1 cellular context compared by ENCODE assay signal in the genomic region with DNA sequence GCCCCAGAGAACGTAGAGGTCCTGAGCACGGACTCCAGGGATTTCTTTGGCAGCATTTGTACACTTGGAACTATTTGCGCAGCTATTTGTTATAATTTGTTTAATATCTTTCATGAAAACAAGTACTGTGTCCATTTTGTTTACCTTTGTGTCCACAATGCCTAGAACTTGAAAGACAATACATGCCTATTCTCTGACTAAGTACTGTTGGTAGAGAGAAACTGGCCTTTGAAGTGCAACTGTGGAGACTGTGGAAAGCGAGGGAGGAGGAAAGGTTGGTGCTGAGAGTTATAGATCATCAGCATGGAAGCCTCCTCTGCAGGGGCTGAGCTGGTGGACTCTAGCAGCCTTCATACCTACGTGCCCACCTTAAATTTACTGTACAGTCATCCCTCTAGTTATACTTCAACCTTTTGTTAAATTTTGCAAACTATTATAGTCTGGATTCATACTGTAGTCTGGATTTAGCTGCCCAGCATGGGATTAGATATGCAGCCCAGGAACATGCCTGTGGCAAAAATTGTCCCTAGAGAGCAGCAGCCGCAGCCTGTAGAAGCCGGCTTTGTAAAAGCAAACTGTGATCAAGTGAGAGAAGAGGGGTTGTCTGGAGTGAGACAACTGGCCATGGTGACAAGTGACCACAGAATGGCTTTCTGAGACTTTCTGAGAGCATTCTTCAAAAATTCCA.
TF ChIP-seq lines count a peak whose summit lies in the region.

No MANE protein-coding gene starts in this region.

TF ChIP-seq in HepG2, 621 proteins besides CTCF, POLR2A, EP300 and RAD21 (continued from another document and continues in another):
- TF ChIP-seq, protein P1, sequence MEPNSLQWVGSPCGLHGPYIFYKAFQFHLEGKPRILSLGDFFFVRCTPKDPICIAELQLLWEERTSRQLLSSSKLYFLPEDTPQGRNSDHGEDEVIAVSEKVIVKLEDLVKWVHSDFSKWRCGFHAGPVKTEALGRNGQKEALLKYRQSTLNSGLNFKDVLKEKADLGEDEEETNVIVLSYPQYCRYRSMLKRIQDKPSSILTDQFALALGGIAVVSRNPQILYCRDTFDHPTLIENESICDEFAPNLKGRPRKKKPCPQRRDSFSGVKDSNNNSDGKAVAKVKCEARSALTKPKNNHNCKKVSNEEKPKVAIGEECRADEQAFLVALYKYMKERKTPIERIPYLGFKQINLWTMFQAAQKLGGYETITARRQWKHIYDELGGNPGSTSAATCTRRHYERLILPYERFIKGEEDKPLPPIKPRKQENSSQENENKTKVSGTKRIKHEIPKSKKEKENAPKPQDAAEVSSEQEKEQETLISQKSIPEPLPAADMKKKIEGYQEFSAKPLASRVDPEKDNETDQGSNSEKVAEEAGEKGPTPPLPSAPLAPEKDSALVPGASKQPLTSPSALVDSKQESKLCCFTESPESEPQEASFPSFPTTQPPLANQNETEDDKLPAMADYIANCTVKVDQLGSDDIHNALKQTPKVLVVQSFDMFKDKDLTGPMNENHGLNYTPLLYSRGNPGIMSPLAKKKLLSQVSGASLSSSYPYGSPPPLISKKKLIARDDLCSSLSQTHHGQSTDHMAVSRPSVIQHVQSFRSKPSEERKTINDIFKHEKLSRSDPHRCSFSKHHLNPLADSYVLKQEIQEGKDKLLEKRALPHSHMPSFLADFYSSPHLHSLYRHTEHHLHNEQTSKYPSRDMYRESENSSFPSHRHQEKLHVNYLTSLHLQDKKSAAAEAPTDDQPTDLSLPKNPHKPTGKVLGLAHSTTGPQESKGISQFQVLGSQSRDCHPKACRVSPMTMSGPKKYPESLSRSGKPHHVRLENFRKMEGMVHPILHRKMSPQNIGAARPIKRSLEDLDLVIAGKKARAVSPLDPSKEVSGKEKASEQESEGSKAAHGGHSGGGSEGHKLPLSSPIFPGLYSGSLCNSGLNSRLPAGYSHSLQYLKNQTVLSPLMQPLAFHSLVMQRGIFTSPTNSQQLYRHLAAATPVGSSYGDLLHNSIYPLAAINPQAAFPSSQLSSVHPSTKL (CRISPR knock-in tag; IDR thresholded peaks at IDR 0.05) = peak; percentile 91
- TF ChIP-seq NFIC (IDR thresholded peaks at IDR 0.05; ENCODE audit: low read length) (peak; percentile 76; the same call in 1 of the 2 replicates), FOXP1 (IDR thresholded peaks at IDR 0.05) (peak; percentile 73), FOXP1 (CRISPR knock-in tag; IDR thresholded peaks at IDR 0.05) (peak; percentile 85), KLF16 (CRISPR knock-in tag; IDR thresholded peaks at IDR 0.05) (0 out of 4 replicates have a peak, but pooled peaks of 1 of the 2 experiments have one; percentile 30), ZNF614 (CRISPR knock-in tag; IDR thresholded peaks at IDR 0.05; ENCODE audit: borderline replicate concordance) (0 out of 2 replicates have a peak, but pooled peaks have one; percentile 47), ZNF558 (CRISPR knock-in tag; IDR thresholded peaks at IDR 0.05; ENCODE audit: borderline replicate concordance) (no peak), ARNT (IDR thresholded peaks at IDR 0.05) (no peak), FOSL1 (CRISPR knock-in tag; IDR thresholded peaks at IDR 0.05; ENCODE audit: borderline replicate concordance) (peak; percentile 67; the same call in 1 of the 2 replicates), RARA (CRISPR knock-in tag; IDR thresholded peaks at IDR 0.05) (peak; percentile 44; the same call in 1 of the 2 replicates), TBX3 (IDR thresholded peaks at IDR 0.05; ENCODE audit: borderline replicate concordance) (peak; percentile 75; the same call in 1 of the 2 replicates), TBX2 (CRISPR knock-in tag; IDR thresholded peaks at IDR 0.05; ENCODE audit: borderline replicate concordance) (peak; percentile 27; the same call in 1 of the 2 replicates), RXRB (CRISPR knock-in tag; IDR thresholded peaks at IDR 0.05; ENCODE audit: borderline replicate concordance) (peak; percentile 76), ZNF768 (CRISPR knock-in tag; IDR thresholded peaks at IDR 0.05) (no peak), HOXA5 (CRISPR knock-in tag; IDR thresholded peaks at IDR 0.05) (no peak), SIX1 (CRISPR knock-in tag; IDR thresholded peaks at IDR 0.05; ENCODE audit: borderline replicate concordance) (no peak; the same call in 1 of the 2 replicates), ZNF331 (CRISPR knock-in tag; IDR thresholded peaks at IDR 0.05) (0 out of 2 replicates have a peak, but pooled peaks have one; percentile 30), ZNF430 (CRISPR knock-in tag; IDR thresholded peaks at IDR 0.05) (no peak), CREM (IDR thresholded peaks at IDR 0.05) (peak; percentile 68), CREM (CRISPR knock-in tag; IDR thresholded peaks at IDR 0.05) (no peak), SOX6 (IDR thresholded peaks at IDR 0.05) (no peak), SOX6 (CRISPR knock-in tag; IDR thresholded peaks at IDR 0.05) (peak; percentile 91), MTF1 (CRISPR knock-in tag; IDR thresholded peaks at IDR 0.05) (no peak), MLLT10 (CRISPR knock-in tag; IDR thresholded peaks at IDR 0.05) (no peak), ZNF343 (CRISPR knock-in tag; IDR thresholded peaks at IDR 0.05) (no peak), JUN (CRISPR knock-in tag; IDR thresholded peaks at IDR 0.05) (peak; percentile 61; the same call in 1 of the 2 replicates), SOX5 (CRISPR knock-in tag; IDR thresholded peaks at IDR 0.05; ENCODE audit: borderline replicate concordance) (peak; percentile 96), DNMT3B (CRISPR knock-in tag; conservative IDR thresholded peaks at IDR 0.05) (no peak), TBP (CRISPR knock-in tag; IDR thresholded peaks at IDR 0.05) (no peak), MEIS1 (CRISPR knock-in tag; IDR thresholded peaks at IDR 0.05; ENCODE audit: borderline replicate concordance) (no peak), HDAC2 (CRISPR knock-in tag; IDR thresholded peaks at IDR 0.05) (peak; percentile 52; the same call in 1 of the 2 replicates), MIER2 (CRISPR knock-in tag; IDR thresholded peaks at IDR 0.05) (no peak), GABPA (IDR thresholded peaks at IDR 0.05; ENCODE audit: low read depth, low read length) (no peak), GABPA (CRISPR knock-in tag; IDR thresholded peaks at IDR 0.05; ENCODE audit: low read depth) (no peak), MIXL1 (CRISPR knock-in tag; IDR thresholded peaks at IDR 0.05) (no peak), ZSCAN20 (CRISPR knock-in tag; IDR thresholded peaks at IDR 0.05; ENCODE audit: borderline replicate concordance) (no peak), NFATC3 (CRISPR knock-in tag; IDR thresholded peaks at IDR 0.05) (no peak), RBFOX2 (IDR thresholded peaks at IDR 0.05; ENCODE audit: low read depth, low read length) (no peak), ZNF644 (CRISPR knock-in tag; IDR thresholded peaks at IDR 0.05; ENCODE audit: low read depth) (peak; percentile 31; the same call in 1 of the 2 replicates), ZNF333 (CRISPR knock-in tag; IDR thresholded peaks at IDR 0.05; ENCODE audit: borderline replicate concordance) (no peak), FOXK1 (CRISPR knock-in tag; IDR thresholded peaks at IDR 0.05; ENCODE audit: borderline replicate concordance, low read depth) (0 out of 2 replicates have a peak, but pooled peaks have one; percentile 37)
- TF ChIP-seq, protein P2, sequence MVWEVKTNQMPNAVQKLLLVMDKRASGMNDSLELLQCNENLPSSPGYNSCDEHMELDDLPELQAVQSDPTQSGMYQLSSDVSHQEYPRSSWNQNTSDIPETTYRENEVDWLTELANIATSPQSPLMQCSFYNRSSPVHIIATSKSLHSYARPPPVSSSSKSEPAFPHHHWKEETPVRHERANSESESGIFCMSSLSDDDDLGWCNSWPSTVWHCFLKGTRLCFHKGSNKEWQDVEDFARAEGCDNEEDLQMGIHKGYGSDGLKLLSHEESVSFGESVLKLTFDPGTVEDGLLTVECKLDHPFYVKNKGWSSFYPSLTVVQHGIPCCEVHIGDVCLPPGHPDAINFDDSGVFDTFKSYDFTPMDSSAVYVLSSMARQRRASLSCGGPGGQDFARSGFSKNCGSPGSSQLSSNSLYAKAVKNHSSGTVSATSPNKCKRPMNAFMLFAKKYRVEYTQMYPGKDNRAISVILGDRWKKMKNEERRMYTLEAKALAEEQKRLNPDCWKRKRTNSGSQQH (CRISPR knock-in tag; IDR thresholded peaks at IDR 0.05; ENCODE audit: low read depth) = no peak
- TF ChIP-seq, protein P3, sequence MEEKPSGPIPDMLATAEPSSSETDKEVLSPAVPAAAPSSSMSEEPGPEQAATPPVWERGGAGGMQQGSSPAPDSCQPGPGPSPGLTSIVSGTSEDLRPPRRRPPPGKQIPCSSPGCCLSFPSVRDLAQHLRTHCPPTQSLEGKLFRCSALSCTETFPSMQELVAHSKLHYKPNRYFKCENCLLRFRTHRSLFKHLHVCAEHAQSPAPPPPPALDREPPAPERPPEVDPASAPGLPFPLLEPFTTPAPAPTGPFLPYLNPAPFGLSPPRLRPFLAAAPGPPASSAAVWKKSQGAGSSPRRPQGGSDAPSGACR (CRISPR knock-in tag; IDR thresholded peaks at IDR 0.05) = no peak
- TF ChIP-seq, protein P4, sequence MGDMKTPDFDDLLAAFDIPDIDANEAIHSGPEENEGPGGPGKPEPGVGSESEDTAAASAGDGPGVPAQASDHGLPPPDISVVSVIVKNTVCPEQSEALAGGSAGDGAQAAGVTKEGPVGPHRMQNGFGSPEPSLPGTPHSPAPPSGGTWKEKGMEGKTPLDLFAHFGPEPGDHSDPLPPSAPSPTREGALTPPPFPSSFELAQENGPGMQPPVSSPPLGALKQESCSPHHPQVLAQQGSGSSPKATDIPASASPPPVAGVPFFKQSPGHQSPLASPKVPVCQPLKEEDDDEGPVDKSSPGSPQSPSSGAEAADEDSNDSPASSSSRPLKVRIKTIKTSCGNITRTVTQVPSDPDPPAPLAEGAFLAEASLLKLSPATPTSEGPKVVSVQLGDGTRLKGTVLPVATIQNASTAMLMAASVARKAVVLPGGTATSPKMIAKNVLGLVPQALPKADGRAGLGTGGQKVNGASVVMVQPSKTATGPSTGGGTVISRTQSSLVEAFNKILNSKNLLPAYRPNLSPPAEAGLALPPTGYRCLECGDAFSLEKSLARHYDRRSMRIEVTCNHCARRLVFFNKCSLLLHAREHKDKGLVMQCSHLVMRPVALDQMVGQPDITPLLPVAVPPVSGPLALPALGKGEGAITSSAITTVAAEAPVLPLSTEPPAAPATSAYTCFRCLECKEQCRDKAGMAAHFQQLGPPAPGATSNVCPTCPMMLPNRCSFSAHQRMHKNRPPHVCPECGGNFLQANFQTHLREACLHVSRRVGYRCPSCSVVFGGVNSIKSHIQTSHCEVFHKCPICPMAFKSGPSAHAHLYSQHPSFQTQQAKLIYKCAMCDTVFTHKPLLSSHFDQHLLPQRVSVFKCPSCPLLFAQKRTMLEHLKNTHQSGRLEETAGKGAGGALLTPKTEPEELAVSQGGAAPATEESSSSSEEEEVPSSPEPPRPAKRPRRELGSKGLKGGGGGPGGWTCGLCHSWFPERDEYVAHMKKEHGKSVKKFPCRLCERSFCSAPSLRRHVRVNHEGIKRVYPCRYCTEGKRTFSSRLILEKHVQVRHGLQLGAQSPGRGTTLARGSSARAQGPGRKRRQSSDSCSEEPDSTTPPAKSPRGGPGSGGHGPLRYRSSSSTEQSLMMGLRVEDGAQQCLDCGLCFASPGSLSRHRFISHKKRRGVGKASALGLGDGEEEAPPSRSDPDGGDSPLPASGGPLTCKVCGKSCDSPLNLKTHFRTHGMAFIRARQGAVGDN (CRISPR knock-in tag; IDR thresholded peaks at IDR 0.05) = no peak
- TF ChIP-seq, protein P5, sequence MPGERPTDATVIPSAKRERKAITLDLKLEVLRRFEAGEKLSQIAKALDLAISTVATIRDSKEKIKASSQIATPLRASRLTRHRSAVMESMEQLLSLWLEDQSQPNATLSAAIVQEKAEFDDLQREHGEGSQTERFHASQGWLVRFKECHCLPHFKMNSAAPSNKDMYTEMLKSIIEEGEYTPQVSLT (CRISPR knock-in tag; IDR thresholded peaks at IDR 0.05; ENCODE audit: borderline replicate concordance, low read depth) = no peak
- TF ChIP-seq, protein P6, sequence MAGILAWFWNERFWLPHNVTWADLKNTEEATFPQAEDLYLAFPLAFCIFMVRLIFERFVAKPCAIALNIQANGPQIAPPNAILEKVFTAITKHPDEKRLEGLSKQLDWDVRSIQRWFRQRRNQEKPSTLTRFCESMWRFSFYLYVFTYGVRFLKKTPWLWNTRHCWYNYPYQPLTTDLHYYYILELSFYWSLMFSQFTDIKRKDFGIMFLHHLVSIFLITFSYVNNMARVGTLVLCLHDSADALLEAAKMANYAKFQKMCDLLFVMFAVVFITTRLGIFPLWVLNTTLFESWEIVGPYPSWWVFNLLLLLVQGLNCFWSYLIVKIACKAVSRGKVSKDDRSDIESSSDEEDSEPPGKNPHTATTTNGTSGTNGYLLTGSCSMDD (CRISPR knock-in tag; IDR thresholded peaks at IDR 0.05) = no peak
- TF ChIP-seq, protein P7, sequence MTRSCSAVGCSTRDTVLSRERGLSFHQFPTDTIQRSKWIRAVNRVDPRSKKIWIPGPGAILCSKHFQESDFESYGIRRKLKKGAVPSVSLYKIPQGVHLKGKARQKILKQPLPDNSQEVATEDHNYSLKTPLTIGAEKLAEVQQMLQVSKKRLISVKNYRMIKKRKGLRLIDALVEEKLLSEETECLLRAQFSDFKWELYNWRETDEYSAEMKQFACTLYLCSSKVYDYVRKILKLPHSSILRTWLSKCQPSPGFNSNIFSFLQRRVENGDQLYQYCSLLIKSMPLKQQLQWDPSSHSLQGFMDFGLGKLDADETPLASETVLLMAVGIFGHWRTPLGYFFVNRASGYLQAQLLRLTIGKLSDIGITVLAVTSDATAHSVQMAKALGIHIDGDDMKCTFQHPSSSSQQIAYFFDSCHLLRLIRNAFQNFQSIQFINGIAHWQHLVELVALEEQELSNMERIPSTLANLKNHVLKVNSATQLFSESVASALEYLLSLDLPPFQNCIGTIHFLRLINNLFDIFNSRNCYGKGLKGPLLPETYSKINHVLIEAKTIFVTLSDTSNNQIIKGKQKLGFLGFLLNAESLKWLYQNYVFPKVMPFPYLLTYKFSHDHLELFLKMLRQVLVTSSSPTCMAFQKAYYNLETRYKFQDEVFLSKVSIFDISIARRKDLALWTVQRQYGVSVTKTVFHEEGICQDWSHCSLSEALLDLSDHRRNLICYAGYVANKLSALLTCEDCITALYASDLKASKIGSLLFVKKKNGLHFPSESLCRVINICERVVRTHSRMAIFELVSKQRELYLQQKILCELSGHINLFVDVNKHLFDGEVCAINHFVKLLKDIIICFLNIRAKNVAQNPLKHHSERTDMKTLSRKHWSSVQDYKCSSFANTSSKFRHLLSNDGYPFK (CRISPR knock-in tag; IDR thresholded peaks at IDR 0.05; ENCODE audit: borderline replicate concordance) = no peak
- TF ChIP-seq, protein P8, sequence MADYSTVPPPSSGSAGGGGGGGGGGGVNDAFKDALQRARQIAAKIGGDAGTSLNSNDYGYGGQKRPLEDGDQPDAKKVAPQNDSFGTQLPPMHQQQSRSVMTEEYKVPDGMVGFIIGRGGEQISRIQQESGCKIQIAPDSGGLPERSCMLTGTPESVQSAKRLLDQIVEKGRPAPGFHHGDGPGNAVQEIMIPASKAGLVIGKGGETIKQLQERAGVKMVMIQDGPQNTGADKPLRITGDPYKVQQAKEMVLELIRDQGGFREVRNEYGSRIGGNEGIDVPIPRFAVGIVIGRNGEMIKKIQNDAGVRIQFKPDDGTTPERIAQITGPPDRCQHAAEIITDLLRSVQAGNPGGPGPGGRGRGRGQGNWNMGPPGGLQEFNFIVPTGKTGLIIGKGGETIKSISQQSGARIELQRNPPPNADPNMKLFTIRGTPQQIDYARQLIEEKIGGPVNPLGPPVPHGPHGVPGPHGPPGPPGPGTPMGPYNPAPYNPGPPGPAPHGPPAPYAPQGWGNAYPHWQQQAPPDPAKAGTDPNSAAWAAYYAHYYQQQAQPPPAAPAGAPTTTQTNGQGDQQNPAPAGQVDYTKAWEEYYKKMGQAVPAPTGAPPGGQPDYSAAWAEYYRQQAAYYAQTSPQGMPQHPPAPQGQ (CRISPR knock-in tag; IDR thresholded peaks at IDR 0.05; ENCODE audit: borderline replicate concordance) = no peak
